ENCODE assay signal across 23 cellular contexts in the genomic region with DNA sequence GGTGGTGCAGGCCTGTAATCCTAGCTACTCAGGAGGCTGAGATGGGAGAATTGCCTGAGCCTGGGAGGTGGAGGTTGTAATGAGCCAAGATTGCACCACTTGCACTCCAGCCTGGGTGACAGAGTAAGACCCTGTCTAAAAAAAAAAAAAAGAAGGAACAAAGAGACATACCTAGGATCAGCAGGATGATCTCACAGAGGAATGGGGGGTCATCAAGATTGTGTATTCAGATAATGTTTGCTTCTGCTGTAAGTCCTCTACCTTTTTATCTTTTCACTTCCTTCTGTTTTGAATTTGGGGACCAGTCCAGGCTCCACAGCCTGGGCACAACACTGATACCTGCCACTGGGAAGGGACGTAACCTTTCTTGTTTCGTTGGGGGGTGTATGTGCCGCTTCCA. TPM values are rescaled to one million over a fixed set of nuclear protein-coding genes. Genes with fewer than 3 reads are reported as not detected.
DNase-seq lines count a peak whose midpoint lies in the region; ATAC-seq, FAIRE-seq and TF ChIP-seq lines count a peak whose summit lies in the region.
"Had no signal": no experiment of that assay in that cellular context is flagged by ENCODE, and none has a peak within 500 bp of the region (broad histone marks: within the 10 kb centered on the region; RNA-seq: fewer than 3 reads in every experiment).

No MANE protein-coding gene starts in this region.

- peaks cover 81% of the 10 kb centered on the region for H3K4me1 Mint-ChIP-seq in activated B cell treated with CpG ODN at 0.5 μM for 24 hours

- no peak overlapping the region for H2AFZ ChIP-seq in HepG2 (ENCODE audit: low read length)

- no peak overlapping the region for H3K9ac ChIP-seq in HepG2 (ENCODE audit: insufficient read depth, low read depth, low read length)

- H3K4me2 ChIP-seq in HepG2 (ENCODE audit: low read depth, low read length) = peak overlapping the region; percentile 58
- H3K4me2 ChIP-seq: smooth muscle cell had no signal

- WGBS in HepG2 (ENCODE audit: low lambda C conversion rate) = 87% methylated on average over 3 of the region's 3 CpGs
- WGBS in right lobe of liver (ENCODE audit: insufficient coverage, low coverage, low lambda C conversion rate, missing lambda C conversion rate) = 95% methylated on average over 3 of the region's 3 CpGs
- WGBS in mesodermal cell (ENCODE audit: insufficient coverage in 2 of 2), 2 experiments = no CpG with 5 or more reads among the region's 3 CpGs

- peak overlapping the region; percentile 30 for H3K27ac ChIP-seq in HepG2 (ENCODE audit: extremely low read length, insufficient read depth, low read length)
- no peak overlapping the region for H3K27ac ChIP-seq in right lobe of liver
- H3K27ac ChIP-seq in mesodermal cell (ENCODE audit: low read depth, low read length, severe bottlenecking) = peak overlapping the region; percentile 3
- H3K27ac ChIP-seq: SK-N-MC had no signal

- intact Hi-C loops in HepG2 (cut with micrococcal nuclease; ENCODE audit: unreplicated experiment) = no loop called here
- intact Hi-C loops in right lobe of liver (cut with DNase I) = no loop called here
- intact Hi-C loops in activated B cell treated with CpG ODN at 0.5 μM for 24 hours (cut with micrococcal nuclease) = loop anchor here (5.0 kb wide), 1 partner anchor 443 kb away; a partner anchor contains a TSS

- FAIRE-seq in HepG2 (lab: Jason Lieb, UNC) = no peak
- no peak for FAIRE-seq in urothelium cell line (lab: Jason Lieb, UNC)
- FAIRE-seq: A204.1, RCC 7860 had no signal

- H3K27me3 ChIP-seq in HepG2 (ENCODE audit: control insufficient read depth in 1 of 2, insufficient read depth in 2 of 2, low read length in 2 of 2) (no peaks in the 10 kb centered on the region), right lobe of liver (no peaks in the 10 kb centered on the region)
- H3K27me3 ChIP-seq: ascending aorta, stomach had no signal

- peaks cover 2% of the 10 kb centered on the region for H3K36me3 Mint-ChIP-seq in activated B cell treated with CpG ODN at 0.5 μM for 24 hours (ENCODE audit: low read depth)

- no peaks in the 10 kb centered on the region for H3K9me3 Mint-ChIP-seq in activated B cell treated with CpG ODN at 0.5 μM for 24 hours

- peaks cover 0 to 6% of the 10 kb centered on the region in 2 experiments; a peak in 1 of 5 replicates for H3K36me3 ChIP-seq in HepG2 (replicated peaks in 1 of 2; ENCODE audit: control insufficient read depth in 1 of 2, insufficient read depth in 2 of 2, low read length in 2 of 2)
- no peaks in the 10 kb centered on the region for H3K36me3 ChIP-seq in right lobe of liver
- H3K36me3 ChIP-seq in mesodermal cell (ENCODE audit: control insufficient read depth, insufficient read depth, low read length) = peaks cover 10% of the 10 kb centered on the region
- H3K36me3 ChIP-seq: ascending aorta, stomach had no signal

- in situ Hi-C loops in HepG2 (cut with HindIII; ENCODE audit: extremely low pct_ligation_motif_present, low pct_unique_long_range_greater_than_20kb) = no loop called here

- H3K4me3 ChIP-seq in HepG2 (replicated peaks in 1 of 3; ENCODE audit: insufficient read depth in 1 of 3, low read depth in 2 of 3, low read length in 3 of 3) (no peak overlapping the region), right lobe of liver (no peak overlapping the region), mesodermal cell (ENCODE audit: extremely low read depth, insufficient read depth, low read length, poor library complexity, severe bottlenecking) (no peak overlapping the region)
- H3K4me3 ChIP-seq: ascending aorta, SK-N-MC, smooth muscle cell, stomach had no signal

- ATAC-seq in HepG2 = no peak
- ATAC-seq in right lobe of liver = no peak
- no peak for ATAC-seq in activated B cell treated with CpG ODN at 0.5 μM for 24 hours (ENCODE audit: low read depth)
- ATAC-seq: activated CD8-positive, alpha-beta T cell treated with anti-CD3 and anti-CD28 coated beads, Interleukin-2, amount 10 ng/mL, durations not matched to agents 7 days and 5 days had no signal

- TF ChIP-seq POLR2A in HepG2 (IDR thresholded peaks at IDR 0.05; ENCODE audit: insufficient read depth in 1 of 2, low read depth in 2 of 2, low read length in 2 of 2) = no peak
- TF ChIP-seq POLR2A in right lobe of liver (IDR thresholded peaks at IDR 0.05) = no peak

- peak overlapping the region; percentile 76 for H3K27ac Mint-ChIP-seq in activated B cell treated with CpG ODN at 0.5 μM for 24 hours
- H3K27ac Mint-ChIP-seq: activated CD8-positive, alpha-beta T cell treated with anti-CD3 and anti-CD28 coated beads, Interleukin-2, amount 10 ng/mL, durations not matched to agents 7 days and 5 days; activated T-cell treated with anti-CD3 and anti-CD28 coated beads, Interleukin-2, amount 50 U/mL, for 24 hours had no signal

- H3K27me3 Mint-ChIP-seq in activated B cell treated with CpG ODN at 0.5 μM for 24 hours = no peaks in the 10 kb centered on the region
- H3K27me3 Mint-ChIP-seq: activated T-cell treated with anti-CD3 and anti-CD28 coated beads, Interleukin-2, amount 50 U/mL, for 24 hours had no signal

- peaks cover 81% of the 10 kb centered on the region for H3K4me1 ChIP-seq in HepG2 (ENCODE audit: insufficient read depth, low read length)
- peaks cover 0 to 77% (median 29%) of the 10 kb centered on the region in 4 donors for H3K4me1 ChIP-seq in right lobe of liver
- peaks cover 49% of the 10 kb centered on the region for H3K4me1 ChIP-seq in mesodermal cell (ENCODE audit: control insufficient read depth, insufficient read depth, low read length, poor library complexity, severe bottlenecking)

- no TSS peak for BruUV-seq in HepG2 (replicated peaks; lab: Mats Ljungman, UMichigan)

- POLR2A ChIA-PET in HepG2 (lab: Yijun Ruan, JAX) = interaction anchor here (1.0 to 1.4 kb wide), 2 partner anchors 16 to 17 kb away, joined by 4 to 5 read pairs; no protein-coding TSS in a partner anchor
- POLR2A ChIA-PET in activated B cell treated with CpG ODN at 0.5 μM for 24 hours (lab: Charles Lee) = interaction anchor here (0.6 to 0.7 kb wide), 2 partner anchors 53 to 57 kb away, joined by 5 read pairs; no protein-coding TSS in a partner anchor

- TF ChIP-seq EP300 in HepG2 (IDR thresholded peaks at IDR 0.05; ENCODE audit: low read depth in 2 of 2, low read length in 2 of 2) (no peak), HepG2 (CRISPR knock-in tag; IDR thresholded peaks at IDR 0.05; ENCODE audit: borderline replicate concordance) (no peak)

- CTCF ChIA-PET in HepG2 (lab: Yijun Ruan, JAX; ENCODE audit: low intra/inter-chr PET ratio, low total read pairs) = no interaction called here
- CTCF ChIA-PET in activated B cell treated with CpG ODN at 0.5 μM for 24 hours (lab: Charles Lee) = no interaction called here

- no peak overlapping the region for H3K4me3 Mint-ChIP-seq in activated B cell treated with CpG ODN at 0.5 μM for 24 hours
- H3K4me3 Mint-ChIP-seq: activated CD8-positive, alpha-beta T cell treated with anti-CD3 and anti-CD28 coated beads, Interleukin-2, amount 10 ng/mL, durations not matched to agents 7 days and 5 days; activated T-cell treated with anti-CD3 and anti-CD28 coated beads, Interleukin-2, amount 50 U/mL, for 24 hours had no signal

- TF ChIP-seq RAD21 in HepG2 (CRISPR knock-in tag; IDR thresholded peaks at IDR 0.05) = no peak

- DNase-seq in HepG2 (ENCODE audit: low spot score) (peak; percentile 56), right lobe of liver (no peak), activated B cell treated with CpG ODN at 0.5 μM for 24 hours (no peak), cerebellum (ENCODE audit: low spot score) (no peak), urothelium cell line (ENCODE audit: low spot score) (no peak), LoVo (ENCODE audit: low spot score) (no peak), NCI-H1048 (lab: John Stamatoyannopoulos, UW) (no peak)
- DNase-seq: activated CD8-positive, alpha-beta T cell treated with anti-CD3 and anti-CD28 coated beads, Interleukin-2, amount 10 ng/mL, durations not matched to agents 7 days and 5 days; activated naive CD4-positive, alpha-beta T cell treated with Interleukin-2 at 50 U/mL for 16 hours; activated T-cell treated with anti-CD3 and anti-CD28 coated beads, Interleukin-2, amount 50 U/mL, for 24 hours; cerebellar nuclear complex; effector memory CD4-positive, alpha-beta T cell; GOT3; NCI-H2227 treated with DMSO at 0.1 percent for 48 hours; NCI-H82; stimulated activated CD4-positive, alpha-beta T cell treated with anti-CD3 and anti-CD28 coated beads, Interleukin-4, amount 100 ng/mL, for 1 hour; stomach had no signal

- TF ChIP-seq CTCF in HepG2 (CRISPR knock-in tag; IDR thresholded peaks at IDR 0.05) = no peak
- no peak for TF ChIP-seq CTCF in right lobe of liver (IDR thresholded peaks at IDR 0.05)
- no peak for TF ChIP-seq CTCF in activated B cell treated with CpG ODN at 0.5 μM for 24 hours (IDR thresholded peaks at IDR 0.05)

- H3K9me3 ChIP-seq in HepG2 (ENCODE audit: low read length) (no peaks in the 10 kb centered on the region), right lobe of liver (no peaks in the 10 kb centered on the region), mesodermal cell (ENCODE audit: control insufficient read depth, low read length) (no peaks in the 10 kb centered on the region)
- H3K9me3 ChIP-seq: ascending aorta, stomach had no signal

- peaks cover 81% of the 10 kb centered on the region for H3K79me2 ChIP-seq in HepG2 (ENCODE audit: insufficient read depth, low read length)

- H4K20me1 ChIP-seq in HepG2 (ENCODE audit: insufficient read depth, low read length) = peaks cover 76% of the 10 kb centered on the region

RNA-seq across cellular contexts. Expression of a gene that starts 53.2 kb away (rescaled TPM):
- total RNA-seq in HepG2 (2016; rRNA removed; fragmentation: Illumina TruSeq; extraction: Trizol) (264 and 301 TPM in 2 replicates), right lobe of liver (10 to 100 TPM; 29.8 to 36.5 (median 31.1) TPM), activated B cell treated with CpG ODN at 0.5 μM for 24 hours (211 and 232 TPM in 2 replicates), cerebellum (190 TPM)
- 62.1 and 62.9 TPM in 2 replicates for total RNA-seq in HepG2 (2016; cell fraction: cytosol; rRNA removed; fragmentation: Illumina TruSeq; extraction: Trizol; ENCODE audit: low read depth)
- total RNA-seq in HepG2 (2016; cell fraction: insoluble cytoplasmic fraction; rRNA removed; fragmentation: Illumina TruSeq; extraction: Trizol) = 264 and 269 TPM in 2 replicates
- total RNA-seq in HepG2 (2016; cell fraction: membrane; rRNA removed; fragmentation: Illumina TruSeq; extraction: Trizol) = 200 and 238 TPM in 2 replicates
- 292 and 308 TPM in 2 replicates for total RNA-seq in HepG2 (2016; cell fraction: nucleus; rRNA removed; fragmentation: Illumina TruSeq; extraction: Trizol)
- polyA plus RNA-seq in HepG2 (2011; rRNA removed) = 101 and 105 TPM in 2 replicates
- 67.0 and 72.8 TPM in 2 replicates for polyA plus RNA-seq in HepG2 (2011; cell fraction: cytosol; rRNA removed)
- 261 and 287 TPM in 2 replicates for polyA plus RNA-seq in HepG2 (2011; cell fraction: nucleus; rRNA removed)
- polyA plus RNA-seq in HepG2 (2012) = 138 and 155 TPM in 2 replicates
- polyA plus RNA-seq in HepG2 (2016; cell fraction: cytosol; fragmentation: Illumina TruSeq; extraction: Trizol; ENCODE audit: low read depth) = 48.8 and 52.9 TPM in 2 replicates
- polyA plus RNA-seq in HepG2 (2016; cell fraction: insoluble cytoplasmic fraction; fragmentation: Illumina TruSeq; extraction: Trizol; ENCODE audit: low read depth) = 269 and 298 TPM in 2 replicates
- 137 and 163 TPM in 2 replicates for polyA plus RNA-seq in HepG2 (2016; cell fraction: membrane; fragmentation: Illumina TruSeq; extraction: Trizol; ENCODE audit: low read depth)
- 298 and 312 TPM in 2 replicates for polyA plus RNA-seq in HepG2 (2016; cell fraction: nucleus; fragmentation: Illumina TruSeq; extraction: Trizol; ENCODE audit: insufficient read depth, low read depth)
- polyA minus RNA-seq in HepG2 (2011; rRNA and poly(A)+ RNA removed; ENCODE audit: low replicate concordance) = 84.0 and 279 TPM in 2 replicates
- 99.4 and 99.7 TPM in 2 replicates for polyA minus RNA-seq in HepG2 (2011; cell fraction: cytosol; rRNA and poly(A)+ RNA removed)
- polyA minus RNA-seq in HepG2 (2011; cell fraction: nucleus; rRNA and poly(A)+ RNA removed) = 680 and 703 TPM in 2 replicates
- 163 TPM for polyA plus RNA-seq in mesodermal cell (2013, experiment 1 of 2)
- 152 TPM for polyA plus RNA-seq in mesodermal cell (2013, experiment 2 of 2)

Comparison
In these comparisons a context has a peak if more than half of its experiments do, and no peak if none do; other contexts are left out.
1. H3K27ac ChIP-seq: peak in HepG2 (single experiment) and mesodermal cell (single experiment); none in right lobe of liver (0 of 3).